24 cellular contexts compared by ENCODE assay signal in the genomic region with DNA sequence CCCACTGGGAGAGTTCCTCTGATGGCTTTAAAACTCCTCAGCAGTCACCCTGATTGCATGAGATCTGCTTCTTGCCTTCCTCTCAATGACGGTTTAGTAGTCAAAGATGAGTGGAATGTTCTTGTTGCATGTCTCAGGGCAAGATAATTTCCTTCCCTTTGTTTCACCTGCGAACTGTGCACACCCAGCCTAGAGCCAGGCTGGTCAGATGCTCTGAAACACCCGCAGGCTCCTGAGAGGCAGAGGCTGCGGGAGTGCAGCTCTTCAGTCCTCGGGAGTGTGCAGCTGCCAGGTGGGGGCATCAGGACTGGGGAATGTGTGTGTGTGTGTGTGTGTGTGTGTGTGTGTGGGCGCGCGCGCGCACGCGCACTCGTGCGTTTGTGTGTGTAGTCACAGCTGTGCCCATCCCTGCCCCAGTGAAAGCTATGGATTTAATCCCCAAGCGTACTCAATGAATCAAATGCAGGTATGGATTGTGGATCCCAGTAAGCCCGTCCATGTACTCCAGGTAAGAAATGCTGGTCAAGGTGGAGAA.
"Had no signal": no experiment of that assay in that cellular context is flagged by ENCODE, and none has a peak within 500 bp of the region (broad histone marks: within the 10 kb centered on the region; RNA-seq: fewer than 3 reads in every experiment).

No MANE protein-coding gene starts in this region.

- H3K27me3 ChIP-seq: brain microvascular endothelial cell, cardiac muscle cell had no signal

- H3K36me3 ChIP-seq: brain microvascular endothelial cell, cardiac muscle cell had no signal

- H3K9me3 Mint-ChIP-seq: activated CD4-positive, alpha-beta memory T cell treated with anti-CD3 and anti-CD28 coated beads, Interleukin-2, amount 10 ng/mL, durations not matched to agents 7 days and 5 days; activated naive CD4-positive, alpha-beta T cell treated with anti-CD3 and anti-CD28 coated beads for 36 hours had no signal

- H3K36me3 Mint-ChIP-seq: activated naive CD8-positive, alpha-beta T cell; T-cell had no signal

- H3K27ac ChIP-seq: brain microvascular endothelial cell, cardiac muscle cell, SK-N-MC had no signal

- DNase-seq: activated CD4-positive, alpha-beta memory T cell treated with anti-CD3 and anti-CD28 coated beads, Interleukin-2, amount 10 ng/mL, durations not matched to agents 7 days and 5 days; activated CD4-positive, alpha-beta T cell treated with anti-CD3 and anti-CD28 coated beads, Interleukin-2, amount 50 U/mL, for 1 hour; activated CD4-positive, CD25-positive, alpha-beta regulatory T cell; activated gamma-delta T cell; activated naive CD4-positive, alpha-beta T cell treated with anti-CD3 and anti-CD28 coated beads for 36 hours; activated T-cell treated with anti-CD3 and anti-CD28 coated beads for 4 hours; activated T-cell treated with anti-CD3 and anti-CD28 coated beads, Interleukin-2, amount 50 U/mL, for 48 hours; brain microvascular endothelial cell; IMR-90; KBM-7; NCI-H1092; NCI-H1436; NCI-H1694 treated with DMSO at 0.1 percent for 48 hours; NCI-H2081; NCI-H510A treated with DMSO at 0.1 percent for 48 hours; NCI-H748 treated with DMSO at 0.1 percent for 48 hours; T-cell; T-helper 2 cell; T1000 had no signal

- H3K4me3 ChIP-seq: cardiac muscle cell, SK-N-MC had no signal

- H3K27me3 Mint-ChIP-seq: activated CD4-positive, alpha-beta memory T cell treated with anti-CD3 and anti-CD28 coated beads, Interleukin-2, amount 10 ng/mL, durations not matched to agents 7 days and 5 days; activated naive CD8-positive, alpha-beta T cell; activated T-helper 17 cell treated with anti-CD3 and anti-CD28 coated beads, Interleukin-2, amount 50 U/mL, for 72 hours had no signal

- ATAC-seq: activated T-helper 17 cell treated with anti-CD3 and anti-CD28 coated beads, Interleukin-2, amount 50 U/mL, for 72 hours; Right ventricle myocardium inferior; T-cell had no signal

- H3K27ac Mint-ChIP-seq: activated CD4-positive, alpha-beta memory T cell treated with anti-CD3 and anti-CD28 coated beads, Interleukin-2, amount 10 ng/mL, durations not matched to agents 7 days and 5 days; activated naive CD4-positive, alpha-beta T cell treated with anti-CD3 and anti-CD28 coated beads for 36 hours; activated naive CD8-positive, alpha-beta T cell; activated T-helper 17 cell treated with anti-CD3 and anti-CD28 coated beads, Interleukin-2, amount 50 U/mL, for 72 hours; T-cell had no signal

- H3K4me1 Mint-ChIP-seq: activated CD4-positive, alpha-beta memory T cell treated with anti-CD3 and anti-CD28 coated beads, Interleukin-2, amount 10 ng/mL, durations not matched to agents 7 days and 5 days; activated T-helper 17 cell treated with anti-CD3 and anti-CD28 coated beads, Interleukin-2, amount 50 U/mL, for 72 hours; T-cell had no signal

- H3K4me3 Mint-ChIP-seq: activated CD4-positive, alpha-beta memory T cell treated with anti-CD3 and anti-CD28 coated beads, Interleukin-2, amount 10 ng/mL, durations not matched to agents 7 days and 5 days; activated naive CD4-positive, alpha-beta T cell treated with anti-CD3 and anti-CD28 coated beads for 36 hours; activated naive CD8-positive, alpha-beta T cell; activated T-helper 17 cell treated with anti-CD3 and anti-CD28 coated beads, Interleukin-2, amount 50 U/mL, for 72 hours; T-cell had no signal
